ENCODE assay signal across 8 cellular contexts in the genomic region with DNA sequence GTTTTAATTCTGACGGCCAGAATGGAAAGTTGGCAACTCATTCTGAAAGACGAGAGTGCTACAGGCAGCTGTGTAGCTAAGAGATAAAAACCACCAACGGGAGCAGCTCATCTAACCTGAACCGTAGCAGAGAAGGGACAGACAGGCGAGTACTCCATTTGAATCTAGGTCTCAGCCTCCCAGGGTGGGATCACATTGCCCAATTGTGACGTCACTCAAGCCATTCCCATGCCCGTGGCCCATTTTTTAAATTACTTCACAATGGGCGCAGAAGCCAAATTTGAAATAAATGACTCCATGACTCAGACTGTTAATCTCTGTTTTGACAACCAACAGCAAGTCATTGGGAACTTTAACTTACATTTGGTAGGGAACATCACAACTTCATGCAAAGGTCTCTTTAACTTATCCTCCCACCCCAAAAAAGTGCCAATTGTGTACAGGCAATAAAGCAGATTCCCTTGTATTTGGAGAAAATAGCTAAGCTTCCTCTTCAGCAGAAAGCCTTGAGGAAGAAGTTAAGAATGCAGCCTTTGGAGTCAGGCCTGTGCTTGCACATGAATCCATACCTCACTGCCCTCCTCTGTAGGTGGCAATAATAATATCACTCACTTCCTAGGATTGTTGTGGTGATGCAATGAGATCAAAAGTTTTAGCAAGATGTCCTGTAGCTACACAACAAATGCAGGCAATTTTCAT.
A peak's percentile ranks its signal among the peaks of the same experiment; 100 is the strongest.
DNase-seq lines count a peak whose midpoint lies in the region; ATAC-seq, FAIRE-seq and TF ChIP-seq lines count a peak whose summit lies in the region.

No MANE protein-coding gene starts in this region.

- no peaks in the 10 kb centered on the region for H3K79me2 ChIP-seq in keratinocyte (ENCODE audit: control insufficient read depth, insufficient read depth, low read length)

- H3K9me1 ChIP-seq in keratinocyte (ENCODE audit: control insufficient read depth, extremely low read depth, insufficient read depth, low read length) = no peaks in the 10 kb centered on the region

- no peaks in the 10 kb centered on the region for H4K20me1 ChIP-seq in keratinocyte (ENCODE audit: control insufficient read depth, extremely low read depth, insufficient read depth, low read length)

- DNase-seq in BJ (ENCODE audit: low read depth) = peak; percentile 63
- peak; percentile 53 for DNase-seq in activated T-helper 2 cell treated with anti-CD3 and anti-CD28 coated beads, Interferon-gamma antibody, Interleukin-2, Interleukin-4, amounts not matched to agents 10 μg/mL and 5 μg/mL and 100 μg/mL, durations not matched to agents 14 hours and 24 hours and 36 hours (ENCODE audit: low spot score)
- peak; percentile 62 for DNase-seq in keratinocyte (ENCODE audit: low read depth, low spot score)
- DNase-seq in aorta = peak; percentile 79 to 87
- no peak for DNase-seq in DMS 273 (lab: John Stamatoyannopoulos, UW; ENCODE audit: unreplicated experiment)
- no peak for DNase-seq in frontal cortex (ENCODE audit: low spot score in 2 of 2)

- ATAC-seq in GM19395 (IDR thresholded peaks at IDR 0.05; ENCODE audit: unreplicated experiment) = peak; percentile 92
- ATAC-seq in HG03280 (IDR thresholded peaks at IDR 0.05; ENCODE audit: unreplicated experiment) = peak; percentile 87
- ATAC-seq in aorta (ENCODE audit: low FRiP score) = peak; percentile 88

- no peaks in the 10 kb centered on the region for H3K36me3 ChIP-seq in BJ (ENCODE audit: control insufficient read depth, insufficient read depth, low read length)
- no peaks in the 10 kb centered on the region for H3K36me3 ChIP-seq in keratinocyte (ENCODE audit: control insufficient read depth in 2 of 2, extremely low read depth in 1 of 2, insufficient read depth in 2 of 2, low read length in 2 of 2)
- H3K36me3 ChIP-seq in aorta (ENCODE audit: control insufficient read depth in 1 of 2, insufficient read depth in 2 of 2, low read length in 1 of 2) = no peaks in the 10 kb centered on the region

- H3K9me3 ChIP-seq in keratinocyte (ENCODE audit: control insufficient read depth, low read depth, low read length) (no peaks in the 10 kb centered on the region), aorta (ENCODE audit: control insufficient read depth, low read length) (no peaks in the 10 kb centered on the region)

- CTCF ChIA-PET in BJ (lab: Yijun Ruan, JAX) = interaction anchor here (0.6 kb wide), 1 partner anchor 151 kb away, joined by 3 read pairs; no protein-coding TSS in a partner anchor

- H3K9ac ChIP-seq in keratinocyte (ENCODE audit: control insufficient read depth, extremely low read depth, insufficient read depth, low read length) = peak overlapping the region; percentile 79

- dilution Hi-C loops in keratinocyte (cut with MboI; ENCODE audit: extremely low pct_ligation_motif_present, low sequenced_read_pairs) = no loop called here

- H3K4me3 ChIP-seq in BJ (ENCODE audit: low read depth, low read length) (no peak overlapping the region), keratinocyte (ENCODE audit: control insufficient read depth in 2 of 3, extremely low read depth in 1 of 3, insufficient read depth in 2 of 3, low read depth in 1 of 3, low read length in 3 of 3) (peak overlapping the region in 2 of 3 experiments; percentile 42 to 50), aorta (ENCODE audit: low read length in 2 of 2) (no peak overlapping the region)

- peak overlapping the region; percentile 84 for H3K4me2 ChIP-seq in keratinocyte (ENCODE audit: control insufficient read depth, extremely low read depth, insufficient read depth, low read depth, low read length)

- peaks cover 48% of the 10 kb centered on the region for H3K4me1 Mint-ChIP-seq in activated T-helper 2 cell treated with anti-CD3 and anti-CD28 coated beads, Interferon-gamma antibody, Interleukin-2, Interleukin-4, amounts not matched to agents 10 μg/mL and 5 μg/mL and 100 μg/mL, durations not matched to agents 14 hours and 24 hours and 36 hours (ENCODE audit: low read depth)

- H3K27ac ChIP-seq in keratinocyte (ENCODE audit: control insufficient read depth, insufficient read depth, low read length) = peak overlapping the region; percentile 97
- H3K27ac ChIP-seq in aorta (ENCODE audit: low read depth in 1 of 2, low read length in 2 of 2) = peak overlapping the region; percentile 87 to 96

- no peaks in the 10 kb centered on the region for H3K27me3 ChIP-seq in BJ (ENCODE audit: control insufficient read depth, insufficient read depth, low read length)
- no peaks in the 10 kb centered on the region for H3K27me3 ChIP-seq in keratinocyte (ENCODE audit: control insufficient read depth, extremely low read depth, insufficient read depth, low read length)
- H3K27me3 ChIP-seq in aorta (ENCODE audit: control insufficient read depth in 1 of 2, insufficient read depth in 2 of 2, low read length in 1 of 2) = no peaks in the 10 kb centered on the region

- H2AFZ ChIP-seq in keratinocyte (ENCODE audit: control insufficient read depth, low read length) = peak overlapping the region; percentile 59

- intact Hi-C loops in activated T-helper 2 cell treated with anti-CD3 and anti-CD28 coated beads, Interferon-gamma antibody, Interleukin-2, Interleukin-4, amounts not matched to agents 10 μg/mL and 5 μg/mL and 100 μg/mL, durations not matched to agents 14 hours and 24 hours and 36 hours (cut with micrococcal nuclease) = loop anchor here (1.0 to 5.0 kb wide), 5 partner anchors 94 to 993 kb away; a partner anchor contains a TSS
- intact Hi-C loops in aorta (cut with DNase I) = loop anchor here (5.0 kb wide), 2 partner anchors 92 to 97 kb away; a partner anchor contains a TSS

- peaks cover 18% of the 10 kb centered on the region for H3K9me3 Mint-ChIP-seq in activated T-helper 2 cell treated with anti-CD3 and anti-CD28 coated beads, Interferon-gamma antibody, Interleukin-2, Interleukin-4, amounts not matched to agents 10 μg/mL and 5 μg/mL and 100 μg/mL, durations not matched to agents 14 hours and 24 hours and 36 hours

- H3K4me1 ChIP-seq in keratinocyte (ENCODE audit: control insufficient read depth, extremely low read depth, insufficient read depth, low read length) = peaks cover 26% of the 10 kb centered on the region
- H3K4me1 ChIP-seq in aorta (ENCODE audit: control insufficient read depth in 1 of 2, insufficient read depth in 2 of 2, low read length in 2 of 2) = peaks cover 0 to 1% of the 10 kb centered on the region in 2 donors

- FAIRE-seq in keratinocyte (lab: Jason Lieb, UNC) (peak; percentile 89), frontal cortex (lab: Jason Lieb, UNC) (no peak)

- POLR2A ChIA-PET in BJ (lab: Charles Lee) = interaction anchor here (0.6 kb wide), 1 partner anchor 90 kb away, joined by 4 read pairs; no protein-coding TSS in a partner anchor

- TF ChIP-seq CTCF in BJ (IDR thresholded peaks at IDR 0.05; ENCODE audit: insufficient read depth, low read depth, low read length) (no peak), keratinocyte (optimal IDR thresholded peaks at IDR 0.05 in 1 of 3, IDR thresholded peaks at IDR 0.05 in 1 of 3, conservative IDR thresholded peaks at IDR 0.05 in 1 of 3; ENCODE audit: extremely low read depth in 1 of 3, insufficient read depth in 2 of 3, low read length in 3 of 3) (peak in 2 of 3 experiments; percentile 18 to 22)

- H3K27ac Mint-ChIP-seq in activated T-helper 2 cell treated with anti-CD3 and anti-CD28 coated beads, Interferon-gamma antibody, Interleukin-2, Interleukin-4, amounts not matched to agents 10 μg/mL and 5 μg/mL and 100 μg/mL, durations not matched to agents 14 hours and 24 hours and 36 hours = peak overlapping the region; percentile 94

- WGBS in aorta, 2 donors = 2% methylated on average over 8 of the region's 8 CpGs

- H3K36me3 Mint-ChIP-seq in activated T-helper 2 cell treated with anti-CD3 and anti-CD28 coated beads, Interferon-gamma antibody, Interleukin-2, Interleukin-4, amounts not matched to agents 10 μg/mL and 5 μg/mL and 100 μg/mL, durations not matched to agents 14 hours and 24 hours and 36 hours (ENCODE audit: low read depth) = peaks cover 17% of the 10 kb centered on the region

- H3K27me3 Mint-ChIP-seq in activated T-helper 2 cell treated with anti-CD3 and anti-CD28 coated beads, Interferon-gamma antibody, Interleukin-2, Interleukin-4, amounts not matched to agents 10 μg/mL and 5 μg/mL and 100 μg/mL, durations not matched to agents 14 hours and 24 hours and 36 hours (ENCODE audit: low read depth) = no peaks in the 10 kb centered on the region

- H3K4me3 Mint-ChIP-seq in activated T-helper 2 cell treated with anti-CD3 and anti-CD28 coated beads, Interferon-gamma antibody, Interleukin-2, Interleukin-4, amounts not matched to agents 10 μg/mL and 5 μg/mL and 100 μg/mL, durations not matched to agents 14 hours and 24 hours and 36 hours (ENCODE audit: low read depth) = peak overlapping the region; percentile 10

Comparison
In these comparisons a context has a peak if more than half of its experiments do, and no peak if none do; other contexts are left out.
1. DNase-seq: peak in BJ (single experiment), activated T-helper 2 cell treated with anti-CD3 and anti-CD28 coated beads, Interferon-gamma antibody, Interleukin-2, Interleukin-4, amounts not matched to agents 10 μg/mL and 5 μg/mL and 100 μg/mL, durations not matched to agents 14 hours and 24 hours and 36 hours (single experiment), keratinocyte (single experiment) and aorta (2 of 2); none in DMS 273 (single experiment) and frontal cortex (0 of 2).
2. H3K4me3 ChIP-seq: peak in keratinocyte (2 of 3); none in BJ (single experiment) and aorta (0 of 2).
3. Peak in every context shown above with its lines, with median percentiles within 50 percentile points of each other: ATAC-seq.